Comparison of ENCODE assay signal across 8 cellular contexts in the genomic region with DNA sequence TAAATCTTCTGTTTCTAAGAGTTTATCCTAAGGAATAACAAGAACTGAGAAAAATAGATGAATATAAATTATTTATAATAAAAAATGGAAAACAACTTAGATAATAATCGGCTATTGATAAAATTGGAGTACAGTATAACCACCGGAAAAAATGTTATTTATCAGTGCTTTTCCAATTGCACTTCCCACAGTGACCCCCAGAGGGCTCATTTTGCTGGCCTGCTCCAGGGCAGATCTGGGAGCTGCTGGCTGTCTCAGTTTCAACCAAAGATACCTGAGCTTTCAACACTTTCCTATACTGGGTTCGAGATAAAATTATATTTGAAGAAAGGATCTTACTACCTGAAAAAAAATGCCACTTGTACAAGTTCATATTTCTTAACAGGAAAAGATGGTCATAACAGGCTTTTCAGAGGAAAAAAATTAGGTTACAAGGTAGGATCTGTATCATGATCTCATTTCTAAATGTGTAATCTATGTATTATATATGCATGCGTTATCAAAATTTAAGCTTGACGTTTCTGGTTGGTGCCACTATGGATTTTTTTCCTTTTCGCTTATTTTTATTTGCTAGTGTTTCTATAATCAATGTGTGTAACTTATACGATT.
DNase-seq lines count a peak whose midpoint lies in the region; ATAC-seq and FAIRE-seq lines count a peak whose summit lies in the region.

No MANE protein-coding gene starts in this region.

- H3K4me3 ChIP-seq in SK-N-MC = no peak overlapping the region

- DNase-seq in DMS53 treated with DMSO at 0.1 percent for 48 hours (lab: John Stamatoyannopoulos, UW; ENCODE audit: unreplicated experiment) (peak; percentile 77), HTR-8/SVneo (ENCODE audit: insufficient read length, low spot score) (peak; percentile 51), SK-N-MC (ENCODE audit: low read depth, low spot score) (peak; percentile 10), amniotic epithelial cell (ENCODE audit: low read depth) (peak; percentile 36), hepatic stellate cell (ENCODE audit: low spot score) (peak; percentile 39), NCI-H524 treated with DMSO at 0.1 percent for 48 hours (lab: John Stamatoyannopoulos, UW) (no peak)
- DNase-seq in stimulated activated CD4-positive, alpha-beta T cell treated with anti-CD3 and anti-CD28 coated beads, Interleukin-12 subunit alpha, Interleukin-12 subunit beta, amount 100 ng/mL, for 48 hours (ENCODE audit: low read depth in 2 of 3, low spot score in 1 of 3) = peak; percentile 16 to 56 (median 42)

- peak; percentile 65 for ATAC-seq in GM19468 (IDR thresholded peaks at IDR 0.05; ENCODE audit: extremely low read depth, unreplicated experiment)

- no peaks in the 10 kb centered on the region for H3K36me3 ChIP-seq in SK-N-MC (ENCODE audit: insufficient read depth, low read length)

- no peak overlapping the region for H3K9ac ChIP-seq in SK-N-MC (ENCODE audit: insufficient read length)

- H3K27ac ChIP-seq in SK-N-MC = no peak overlapping the region

- FAIRE-seq in HTR-8/SVneo (lab: Jason Lieb, UNC) = no peak

- no peaks in the 10 kb centered on the region for H3K9me3 ChIP-seq in SK-N-MC (ENCODE audit: low read depth, low read length)
